Comparison of ENCODE assay signal across 22 cellular contexts in the genomic region with DNA sequence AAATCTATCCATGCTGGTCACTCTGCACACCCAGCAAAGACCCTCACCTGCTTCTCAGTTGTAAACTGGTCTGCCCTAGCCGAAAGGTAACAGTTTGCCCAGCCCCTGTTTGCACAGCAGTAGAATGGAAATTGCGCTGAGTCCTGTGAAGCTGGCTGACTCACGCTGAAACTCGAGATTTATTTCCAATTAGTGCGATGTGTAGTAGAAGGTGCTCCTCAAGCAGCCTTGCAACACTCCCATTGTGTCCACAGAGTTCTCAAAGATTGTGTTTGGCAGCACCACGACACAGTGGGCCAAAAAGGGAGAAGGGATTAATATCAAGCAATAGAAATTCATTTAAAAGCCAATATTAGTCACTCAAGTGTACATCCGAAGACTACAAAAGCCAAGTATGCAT. TPM values are rescaled to one million over a fixed set of nuclear protein-coding genes. Genes with fewer than 3 reads are reported as not detected.
DNase-seq lines count a peak whose midpoint lies in the region; ATAC-seq and TF ChIP-seq lines count a peak whose summit lies in the region.
"Had no signal": no experiment of that assay in that cellular context is flagged by ENCODE, and none has a peak within 500 bp of the region (broad histone marks: within the 10 kb centered on the region; RNA-seq: fewer than 3 reads in every experiment).

No MANE protein-coding gene starts in this region.

- H3K27ac Mint-ChIP-seq in osteocyte (ENCODE audit: unreplicated experiment), result no peak overlapping the region
- H3K27ac Mint-ChIP-seq: activated CD8-positive, alpha-beta T cell treated with anti-CD3 and anti-CD28 coated beads for 36 hours; activated naive CD8-positive, alpha-beta T cell; T-cell; type B pancreatic cell had no signal

- no peak for ATAC-seq in HG03045 (IDR thresholded peaks at IDR 0.05; ENCODE audit: unreplicated experiment)
- ATAC-seq: activated CD4-positive, CD25-positive, alpha-beta regulatory T cell treated with anti-CD3 and anti-CD28 coated beads, Interleukin-2, amount 50 U/mL, for 24 hours; activated CD8-positive, alpha-beta T cell treated with anti-CD3 and anti-CD28 coated beads for 36 hours; T-cell had no signal

- H3K27me3 Mint-ChIP-seq in osteocyte (ENCODE audit: unreplicated experiment), result peaks cover 31% of the 10 kb centered on the region
- H3K27me3 Mint-ChIP-seq: activated CD8-positive, alpha-beta T cell treated with anti-CD3 and anti-CD28 coated beads for 36 hours; activated naive CD8-positive, alpha-beta T cell; type B pancreatic cell had no signal

- no peak overlapping the region for H3K4me3 Mint-ChIP-seq in osteocyte (ENCODE audit: unreplicated experiment)
- H3K4me3 Mint-ChIP-seq: activated CD8-positive, alpha-beta T cell treated with anti-CD3 and anti-CD28 coated beads for 36 hours; activated naive CD8-positive, alpha-beta T cell; T-cell; type B pancreatic cell had no signal

- TF ChIP-seq CTCF in osteocyte (IDR thresholded peaks at IDR 0.05), result no peak

- no peaks in the 10 kb centered on the region for H3K9me3 ChIP-seq in MG63
- H3K9me3 ChIP-seq: SJSA1 had no signal

- no peaks in the 10 kb centered on the region for H3K36me3 ChIP-seq in MG63
- H3K36me3 ChIP-seq: SJSA1 had no signal

- H3K4me1 Mint-ChIP-seq in osteocyte (ENCODE audit: unreplicated experiment), result no peaks in the 10 kb centered on the region
- H3K4me1 Mint-ChIP-seq: T-cell had no signal

- H3K9me3 Mint-ChIP-seq in osteocyte (ENCODE audit: unreplicated experiment), result no peaks in the 10 kb centered on the region
- H3K9me3 Mint-ChIP-seq: activated CD8-positive, alpha-beta T cell treated with anti-CD3 and anti-CD28 coated beads for 36 hours; T-cell; type B pancreatic cell had no signal

- H3K4me3 ChIP-seq in MG63, result no peak overlapping the region
- H3K4me3 ChIP-seq: SJSA1 had no signal

- intact Hi-C loops in cardiac septum (cut with DNase I), result no loop called here

- no peak overlapping the region for H3K27ac ChIP-seq in epithelial cell of prostate
- H3K27ac ChIP-seq: SJSA1 had no signal

- H3K36me3 Mint-ChIP-seq in osteocyte (ENCODE audit: unreplicated experiment), result no peaks in the 10 kb centered on the region
- H3K36me3 Mint-ChIP-seq: activated naive CD8-positive, alpha-beta T cell; T-cell; type B pancreatic cell had no signal

- no peaks in the 10 kb centered on the region for H3K27me3 ChIP-seq in MG63

- DNase-seq in MG63, result peak; percentile 60
- DNase-seq in NCI-H748 (lab: John Stamatoyannopoulos, UW; ENCODE audit: unreplicated experiment), result peak; percentile 58
- DNase-seq in epithelial cell of prostate (ENCODE audit: low read depth, low spot score), result peak; percentile 68
- peak; percentile 21 for DNase-seq in osteocyte (ENCODE audit: extremely low spot score, unreplicated experiment)
- DNase-seq in globus pallidus (ENCODE audit: low spot score), result no peak
- DNase-seq in cardiac septum (ENCODE audit: low spot score), result no peak
- no peak for DNase-seq in putamen (ENCODE audit: low spot score)
- DNase-seq: activated CD8-positive, alpha-beta T cell treated with anti-CD3 and anti-CD28 coated beads for 36 hours; cerebellar nuclear complex; DMS53; GDM1; islet precursor cell; MM.1S; NCI-H1436 treated with DMSO at 0.1 percent for 48 hours; NCI-H226; T-cell had no signal

RNA-seq across cellular contexts. Expression of gene APCDD1, which starts 21.7 kb away (rescaled TPM):
- 2.4 and 11.8 TPM in 2 replicates for total RNA-seq in MG63 (2014; rRNA removed; shearing (Covaris generic); ENCODE audit: low replicate concordance)
- 1.4 and 2.6 TPM in 2 replicates for total RNA-seq in osteocyte
- 9.9 TPM for total RNA-seq in cardiac septum
- total RNA-seq: activated CD8-positive, alpha-beta T cell treated with anti-CD3 and anti-CD28 coated beads for 36 hours; epithelial cell of proximal tubule; SJSA1 had no signal

Comparison
In these comparisons a context has a peak if more than half of its experiments do, and no peak if none do; other contexts are left out.
1. DNase-seq: peak in MG63 (single experiment), NCI-H748 (single experiment), epithelial cell of prostate (single experiment) and osteocyte (single experiment); none in globus pallidus (single experiment), cardiac septum (single experiment) and putamen (single experiment).